Comparison of ENCODE assay signal across 18 cellular contexts in the genomic region with DNA sequence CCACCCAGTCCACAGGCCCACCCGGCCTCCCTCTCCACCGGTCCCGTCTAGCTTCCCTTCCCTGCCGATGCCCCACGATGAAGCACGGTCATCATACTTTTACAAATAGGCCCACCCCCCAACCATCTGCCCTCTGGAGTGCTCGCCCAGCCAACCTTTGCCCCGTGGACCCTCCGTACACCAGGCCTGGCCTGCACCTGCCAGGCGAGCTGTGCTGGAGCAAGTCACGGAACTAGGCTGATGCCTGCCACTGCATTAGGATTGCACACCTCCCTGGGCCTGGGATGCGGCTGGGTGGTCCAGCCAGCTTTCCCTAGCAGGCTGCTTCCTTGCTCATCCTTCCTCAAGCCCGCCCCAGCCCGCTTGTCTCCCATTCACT. TPM values are rescaled to one million over a fixed set of nuclear protein-coding genes. Genes with fewer than 3 reads are reported as not detected.
DNase-seq lines count a peak whose midpoint lies in the region; ATAC-seq and TF ChIP-seq lines count a peak whose summit lies in the region.
"Had no signal": no experiment of that assay in that cellular context is flagged by ENCODE, and none has a peak within 500 bp of the region (broad histone marks: within the 10 kb centered on the region; RNA-seq: fewer than 3 reads in every experiment).

No MANE protein-coding gene starts in this region.

- peaks cover 53% of the 10 kb centered on the region for H3K36me3 Mint-ChIP-seq in dendritic cell treated with granulocyte-macrophage colony-stimulating factor and Interleukin-4, amounts not matched to agents 40 ng/mL and 50 ng/mL, for 4 days (ENCODE audit: low read depth)
- H3K36me3 Mint-ChIP-seq: naive thymus-derived CD8-positive, alpha-beta T cell had no signal

- peaks cover 7% of the 10 kb centered on the region for H4K20me1 ChIP-seq in osteoblast (ENCODE audit: insufficient read depth, low read length)

- H3K79me2 ChIP-seq in osteoblast (ENCODE audit: insufficient read depth, low read length): peaks cover 13% of the 10 kb centered on the region

- no peak for ATAC-seq in HG03460 (IDR thresholded peaks at IDR 0.05; ENCODE audit: unreplicated experiment)
- no peak for ATAC-seq in HG03108 (IDR thresholded peaks at IDR 0.05; ENCODE audit: unreplicated experiment)
- ATAC-seq: gastrocnemius medialis; naive thymus-derived CD8-positive, alpha-beta T cell had no signal

- H3K27me3 ChIP-seq in osteoblast (ENCODE audit: insufficient read depth, low read length): no peaks in the 10 kb centered on the region
- H3K27me3 ChIP-seq: ascending aorta, colonic mucosa, gastrocnemius medialis, thyroid gland had no signal

- H3K4me1 ChIP-seq in osteoblast (ENCODE audit: insufficient read depth, low read length): no peaks in the 10 kb centered on the region
- H3K4me1 ChIP-seq: colonic mucosa had no signal

- peak; percentile 9 for DNase-seq in activated T-cell treated with anti-CD3 and anti-CD28 coated beads, Interleukin-2, amount 50 U/mL, for 1 hour
- DNase-seq in activated T-cell treated with anti-CD3 and anti-CD28 coated beads for 4 hours (no peak), osteoblast (ENCODE audit: insufficient read length, low spot score, missing footprints) (peak; percentile 51), T-helper 1 cell (no peak)
- DNase-seq: NCI-H1048, NCI-H2081, NCI-H510A treated with DMSO at 0.1 percent for 48 hours, SHP77 had no signal

- H3K4me3 ChIP-seq in osteoblast (ENCODE audit: insufficient read depth, low read length): no peak overlapping the region
- H3K4me3 ChIP-seq: ascending aorta, colonic mucosa, gastrocnemius medialis, lung, thyroid gland had no signal

- H3K36me3 ChIP-seq in osteoblast (ENCODE audit: insufficient read depth, low read length): peaks cover 31% of the 10 kb centered on the region
- H3K36me3 ChIP-seq: colonic mucosa had no signal

- no peak overlapping the region for H3K4me2 ChIP-seq in osteoblast (ENCODE audit: insufficient read depth, low read length)

- H3K4me3 Mint-ChIP-seq in dendritic cell treated with granulocyte-macrophage colony-stimulating factor and Interleukin-4, amounts not matched to agents 40 ng/mL and 50 ng/mL, for 4 days: no peak overlapping the region
- H3K4me3 Mint-ChIP-seq: naive thymus-derived CD8-positive, alpha-beta T cell had no signal

- no peaks in the 10 kb centered on the region for H3K27me3 Mint-ChIP-seq in dendritic cell treated with granulocyte-macrophage colony-stimulating factor and Interleukin-4, amounts not matched to agents 40 ng/mL and 50 ng/mL, for 4 days
- H3K27me3 Mint-ChIP-seq: naive thymus-derived CD8-positive, alpha-beta T cell had no signal

- H3K27ac ChIP-seq in osteoblast (ENCODE audit: low read depth, low read length) (no peak overlapping the region), temporal lobe (ENCODE audit: low read depth, low read length) (peak overlapping the region; percentile 69)
- H3K27ac ChIP-seq: colonic mucosa, thyroid gland had no signal

- H3K9me3 Mint-ChIP-seq in dendritic cell treated with granulocyte-macrophage colony-stimulating factor and Interleukin-4, amounts not matched to agents 40 ng/mL and 50 ng/mL, for 4 days: no peaks in the 10 kb centered on the region
- H3K9me3 Mint-ChIP-seq: naive thymus-derived CD8-positive, alpha-beta T cell had no signal

- no peaks in the 10 kb centered on the region for H3K9me3 ChIP-seq in osteoblast (ENCODE audit: low read depth, low read length)
- H3K9me3 ChIP-seq: ascending aorta, colonic mucosa, gastrocnemius medialis, thyroid gland had no signal

- H3K4me1 Mint-ChIP-seq in dendritic cell treated with granulocyte-macrophage colony-stimulating factor and Interleukin-4, amounts not matched to agents 40 ng/mL and 50 ng/mL, for 4 days (ENCODE audit: low read depth): peaks cover 43% of the 10 kb centered on the region

- intact Hi-C loops in dendritic cell treated with granulocyte-macrophage colony-stimulating factor and Interleukin-4, amounts not matched to agents 40 ng/mL and 50 ng/mL, for 4 days (cut with micrococcal nuclease): no loop called here

- peak overlapping the region; percentile 44 for H3K27ac Mint-ChIP-seq in dendritic cell treated with granulocyte-macrophage colony-stimulating factor and Interleukin-4, amounts not matched to agents 40 ng/mL and 50 ng/mL, for 4 days

- H2AFZ ChIP-seq in osteoblast (ENCODE audit: low read length): no peak overlapping the region

- TF ChIP-seq CTCF in osteoblast (IDR thresholded peaks at IDR 0.05; ENCODE audit: extremely low read depth, low read depth, low read length): no peak

RNA-seq across cellular contexts. Expression of a gene that starts 44.7 kb away (rescaled TPM):
- 37.7 and 39.1 TPM in 2 replicates for total RNA-seq in osteoblast
- 9.8 TPM for total RNA-seq in temporal lobe

RNA-seq across cellular contexts. Expression of a gene that starts 53.4 kb away (rescaled TPM):
- total RNA-seq in osteoblast (48.5 and 69.5 TPM in 2 replicates), temporal lobe (5.7 TPM)

Comparison
In these comparisons a context has a peak if more than half of its experiments do, and no peak if none do; other contexts are left out.
1. DNase-seq: peak in activated T-cell treated with anti-CD3 and anti-CD28 coated beads, Interleukin-2, amount 50 U/mL, for 1 hour (single experiment) and osteoblast (single experiment); none in activated T-cell treated with anti-CD3 and anti-CD28 coated beads for 4 hours (single experiment) and T-helper 1 cell (0 of 5).